In the genomic region with DNA sequence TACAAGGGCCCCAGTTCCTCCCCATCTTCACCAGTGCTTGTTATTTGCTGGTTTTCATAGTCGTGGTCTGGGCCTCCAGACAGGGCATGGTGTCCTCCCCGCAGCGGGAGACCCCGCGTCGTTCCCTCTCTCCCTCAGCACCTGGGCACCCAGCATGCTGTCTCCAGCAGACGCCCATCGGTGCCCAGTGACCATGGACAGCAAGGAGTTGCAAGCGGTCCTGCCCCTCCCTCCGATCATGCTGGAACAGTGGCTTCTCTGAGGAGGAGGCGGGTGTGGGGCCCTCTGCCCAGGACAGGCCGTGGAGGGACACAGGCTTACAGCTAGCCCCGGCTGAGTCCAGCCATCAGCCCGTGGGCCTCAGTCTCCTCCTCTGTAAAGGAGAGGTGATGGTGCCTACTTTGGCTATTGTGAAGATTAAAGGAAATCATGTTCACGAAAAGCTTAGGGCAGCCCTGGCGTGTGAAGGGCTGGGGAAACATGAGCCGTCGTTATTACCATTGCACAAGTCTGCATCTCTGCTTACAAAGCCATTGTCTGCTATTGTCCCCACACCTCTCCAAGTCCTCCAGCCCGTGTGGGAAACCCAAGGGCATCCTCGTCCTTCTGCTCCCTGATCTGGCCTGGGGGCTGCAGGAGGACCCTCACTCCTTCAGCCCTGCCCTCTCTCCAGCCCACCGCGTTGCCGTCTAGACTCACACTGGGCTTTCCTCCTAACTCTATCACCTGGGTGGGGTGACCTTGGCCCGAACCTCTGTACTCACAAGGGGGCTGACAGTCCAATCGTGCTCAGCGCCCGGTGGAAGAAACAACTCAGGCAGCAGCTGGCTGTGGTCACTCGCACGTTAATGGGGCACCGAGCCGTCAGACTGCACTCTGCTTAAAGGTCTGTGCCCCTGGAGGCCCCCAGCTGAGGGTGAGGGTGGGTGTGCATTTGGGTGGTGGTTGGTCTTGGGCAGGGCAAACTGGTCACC, we compare ENCODE assay signal across 1 cellular context.
TF ChIP-seq lines count a peak whose summit lies in the region.

No MANE protein-coding gene starts in this region.

TF ChIP-seq in IMR-90, 13 proteins besides CTCF, POLR2A, EP300 and RAD21:
- TF ChIP-seq, protein P1, sequence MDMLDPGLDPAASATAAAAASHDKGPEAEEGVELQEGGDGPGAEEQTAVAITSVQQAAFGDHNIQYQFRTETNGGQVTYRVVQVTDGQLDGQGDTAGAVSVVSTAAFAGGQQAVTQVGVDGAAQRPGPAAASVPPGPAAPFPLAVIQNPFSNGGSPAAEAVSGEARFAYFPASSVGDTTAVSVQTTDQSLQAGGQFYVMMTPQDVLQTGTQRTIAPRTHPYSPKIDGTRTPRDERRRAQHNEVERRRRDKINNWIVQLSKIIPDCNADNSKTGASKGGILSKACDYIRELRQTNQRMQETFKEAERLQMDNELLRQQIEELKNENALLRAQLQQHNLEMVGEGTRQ (IDR thresholded peaks at IDR 0.05; ENCODE audit: low read depth, low read length), result no peak
- TF ChIP-seq MAZ (IDR thresholded peaks at IDR 0.05; ENCODE audit: borderline replicate concordance, low read depth, low read length), result no peak
- no peak for TF ChIP-seq BHLHE40 (IDR thresholded peaks at IDR 0.05; ENCODE audit: low read depth, low read length)
- no peak for TF ChIP-seq SMC3 (IDR thresholded peaks at IDR 0.05; ENCODE audit: low read depth, low read length)
- no peak for TF ChIP-seq RCOR1 (IDR thresholded peaks at IDR 0.05; ENCODE audit: insufficient replicate concordance, low read length)
- no peak for TF ChIP-seq FOS (IDR thresholded peaks at IDR 0.05; ENCODE audit: low read depth, low read length)
- no peak for TF ChIP-seq CHD1 (IDR thresholded peaks at IDR 0.05; ENCODE audit: low read depth, low read length)
- no peak for TF ChIP-seq MAFK (IDR thresholded peaks at IDR 0.05; ENCODE audit: low read depth, low read length)
- no peak for TF ChIP-seq RFX5 (IDR thresholded peaks at IDR 0.05; ENCODE audit: low read depth, low read length)
- no peak for TF ChIP-seq CEBPB (IDR thresholded peaks at IDR 0.05; ENCODE audit: low read depth, low read length)
